Comparison of ENCODE assay signal across 22 cellular contexts in genomic region chr5:105448251-105448650, GRCh38.
DNase-seq lines count a peak whose midpoint lies in the region.
"Had no signal": no experiment of that assay in that cellular context is flagged by ENCODE, and none has a peak within 500 bp of the region (broad histone marks: within the 10 kb centered on the region; RNA-seq: fewer than 3 reads in every experiment).

No MANE protein-coding gene starts in this region.

- DNase-seq in SK-N-DZ (ENCODE audit: low spot score): peak; percentile 93
- DNase-seq in activated gamma-delta T cell (lab: John Stamatoyannopoulos, UW): no peak
- DNase-seq: 8988T; ACHN; AML-193; BE2C; C1 segment of cervical spinal cord; Caco-2; Calu3; CD4-positive, alpha-beta memory T cell; CD4-positive, alpha-beta T cell; CD4-positive, CD25-positive, alpha-beta regulatory T cell; CD8-positive, alpha-beta memory T cell; CD8-positive, alpha-beta T cell; COR-L47; DMS 273 treated with DMSO at 0.1 percent for 48 hours; DMS153; DMS53; DMS79; DMS79 treated with DMSO at 0.1 percent for 48 hours; DND-41; EL had no signal
